In genomic region chr9:105500108-105500766, GRCh38 we compare ENCODE assay signal across 10 cellular contexts. TPM values are rescaled to one million over a fixed set of nuclear protein-coding genes. Genes with fewer than 3 reads are reported as not detected.
A peak's percentile ranks its signal among the peaks of the same experiment; 100 is the strongest.
DNase-seq lines count a peak whose midpoint lies in the region; ATAC-seq, FAIRE-seq and TF ChIP-seq lines count a peak whose summit lies in the region.
"Had no signal": no experiment of that assay in that cellular context is flagged by ENCODE, and none has a peak within 500 bp of the region (broad histone marks: within the 10 kb centered on the region; RNA-seq: fewer than 3 reads in every experiment).

No MANE protein-coding gene starts in this region.

- no peak for TF ChIP-seq EP300 in upper lobe of left lung (IDR thresholded peaks at IDR 0.05)

- POLR2A ChIA-PET in GM10248 (lab: Yijun Ruan, JAX), result no interaction called here

- CTCF ChIA-PET in GM10248 (lab: Yijun Ruan, JAX), result interaction anchor here (0.7 to 1.6 kb wide), 8 partner anchors 11 to 57 kb away, joined by 3 to 8 read pairs (median 4); partner anchors contain the start of gene FSD1L

- TF ChIP-seq CTCF in GM10248 (IDR thresholded peaks at IDR 0.05; ENCODE audit: control extremely low read depth, extremely low read depth, low read depth, missing control alignments) (no peak), GM20000 (IDR thresholded peaks at IDR 0.05; ENCODE audit: extremely low read depth, missing control alignments) (no peak), upper lobe of left lung (IDR thresholded peaks at IDR 0.05) (no peak)

- H3K9me2 ChIP-seq in Karpas-422 (replicated peaks; ENCODE audit: insufficient read depth, low read length), result no peaks in the 10 kb centered on the region

- H3K36me3 ChIP-seq in mesendoderm (ENCODE audit: control insufficient read depth, insufficient read depth, low read length) (no peaks in the 10 kb centered on the region), upper lobe of left lung (no peaks in the 10 kb centered on the region), Karpas-422 (ENCODE audit: insufficient read depth, low read length) (no peaks in the 10 kb centered on the region)

- H2BK120ac ChIP-seq in mesendoderm (ENCODE audit: low read depth, low read length), result no peak overlapping the region

- no peak overlapping the region for H3K4ac ChIP-seq in mesendoderm (ENCODE audit: low read depth, low read length)

- no peak overlapping the region for H3K18ac ChIP-seq in mesendoderm (ENCODE audit: low read length)

- no peak overlapping the region for H4K5ac ChIP-seq in mesendoderm (ENCODE audit: low read length)

- no peak overlapping the region for H3K4me2 ChIP-seq in mesendoderm (ENCODE audit: low read length)
- H3K4me2 ChIP-seq in Karpas-422 (ENCODE audit: low read depth, low read length, poor library complexity, severe bottlenecking), result no peak overlapping the region

- H3K4me3 ChIP-seq in mesendoderm (ENCODE audit: low read length) (no peak overlapping the region), upper lobe of left lung (no peak overlapping the region), Karpas-422 (ENCODE audit: low read length) (no peak overlapping the region)

- H3K9me3 ChIP-seq in upper lobe of left lung, result no peaks in the 10 kb centered on the region
- no peaks in the 10 kb centered on the region for H3K9me3 ChIP-seq in Karpas-422 (ENCODE audit: low read length)

- peaks cover 3% of the 10 kb centered on the region for H3K79me1 ChIP-seq in mesendoderm (ENCODE audit: low read length)

- H3K79me2 ChIP-seq in mesendoderm (ENCODE audit: control insufficient read depth, insufficient read depth, low read length) (no peaks in the 10 kb centered on the region), Karpas-422 (ENCODE audit: low read length) (no peaks in the 10 kb centered on the region)

- no peak overlapping the region for H2BK15ac ChIP-seq in mesendoderm (replicated peaks; ENCODE audit: low read depth)

- DNase-seq in GM10248 (ENCODE audit: extremely low spot score) (peak; percentile 62), GM20000 (ENCODE audit: low spot score) (peak; percentile 58), astrocyte of the hippocampus (ENCODE audit: low read depth, low spot score) (peak; percentile 8), mesendoderm (no peak), upper lobe of left lung (no peak), urothelium cell line (ENCODE audit: low spot score) (no peak), Karpas-422 (no peak)

- WGBS in mesendoderm (ENCODE audit: extremely low coverage, insufficient coverage, low lambda C conversion rate), result no CpG with 5 or more reads among the region's 2 CpGs
- WGBS in upper lobe of left lung, 2 donors, result 49 to 63% methylated on average over 2 of the region's 2 CpGs

- no peak for TF ChIP-seq POLR2A in upper lobe of left lung (IDR thresholded peaks at IDR 0.05)

- H3K4me1 ChIP-seq in mesendoderm (ENCODE audit: control insufficient read depth, low read depth, low read length) (no peaks in the 10 kb centered on the region), upper lobe of left lung (no peaks in the 10 kb centered on the region), Karpas-422 (ENCODE audit: low read length) (peaks cover 5% of the 10 kb centered on the region)

- no peak overlapping the region for H4K8ac ChIP-seq in mesendoderm (ENCODE audit: low read depth, low read length)

- no peak overlapping the region for H3K56ac ChIP-seq in mesendoderm (ENCODE audit: low read length)

- H3K27me3 ChIP-seq in mesendoderm (ENCODE audit: insufficient read depth, low read length, poor library complexity) (no peaks in the 10 kb centered on the region), upper lobe of left lung (no peaks in the 10 kb centered on the region), Karpas-422 (ENCODE audit: low read length) (no peaks in the 10 kb centered on the region)

- ATAC-seq in HG03135 (IDR thresholded peaks at IDR 0.05; ENCODE audit: unreplicated experiment) (peak; percentile 83), upper lobe of left lung (ENCODE audit: low FRiP score in 2 of 2) (no peak)

- H3K27ac ChIP-seq in mesendoderm (ENCODE audit: low read depth, low read length) (no peak overlapping the region), upper lobe of left lung (no peak overlapping the region), Karpas-422 (ENCODE audit: low read length) (no peak overlapping the region)
- H3K27ac ChIP-seq: C4-2B had no signal

- H2AFZ ChIP-seq in Karpas-422 (ENCODE audit: low read length), result no peak overlapping the region

- H3K23ac ChIP-seq in mesendoderm (ENCODE audit: low read length), result no peak overlapping the region

- no peak overlapping the region for H2BK5ac ChIP-seq in mesendoderm (ENCODE audit: low read length)

- no peak overlapping the region for H2AK5ac ChIP-seq in mesendoderm (ENCODE audit: low read length)

- FAIRE-seq in urothelium cell line (lab: Jason Lieb, UNC), result no peak
- FAIRE-seq: keratinocyte had no signal

- H3K9ac ChIP-seq in mesendoderm (ENCODE audit: low read length), result no peak overlapping the region
- no peak overlapping the region for H3K9ac ChIP-seq in Karpas-422 (ENCODE audit: low read length)

- no peaks in the 10 kb centered on the region for H4K20me1 ChIP-seq in Karpas-422 (ENCODE audit: insufficient read depth, low read depth, low read length)

RNA-seq across cellular contexts. Expression of gene FSD1L, which starts 52.4 kb away (rescaled TPM):
- polyA plus RNA-seq in mesendoderm (2013, experiment 1 of 2), result 1.3 TPM
- polyA plus RNA-seq in mesendoderm (2013, experiment 2 of 2), result 1.2 TPM
- 10 to 100 TPM in 1 of 6 donors, 1 to 10 TPM in 5; 4.1 to 14.7 (median 5.8) TPM for total RNA-seq in upper lobe of left lung
- total RNA-seq in Karpas-422 (2014; rRNA removed; shearing (Covaris generic); ENCODE audit: low replicate concordance), result 1.1 and 1.6 TPM in 2 replicates

RNA-seq across cellular contexts. Expression of gene FKTN, which starts 57.7 kb away (rescaled TPM):
- 8.0 TPM for polyA plus RNA-seq in mesendoderm (2013, experiment 1 of 2)
- 7.1 TPM for polyA plus RNA-seq in mesendoderm (2013, experiment 2 of 2)
- total RNA-seq in upper lobe of left lung, result 10 to 100 TPM in 2 of 6 donors, 1 to 10 TPM in 4; 3.8 to 11.5 (median 8.3) TPM
- 9.3 and 22.0 TPM in 2 replicates for total RNA-seq in Karpas-422 (2014; rRNA removed; shearing (Covaris generic); ENCODE audit: low replicate concordance)

Comparison
In these comparisons a context has a peak if more than half of its experiments do, and no peak if none do; other contexts are left out.
1. DNase-seq: peak in GM10248 (single experiment), GM20000 (single experiment) and astrocyte of the hippocampus (single experiment); none in mesendoderm (single experiment), upper lobe of left lung (0 of 2), urothelium cell line (single experiment) and Karpas-422 (single experiment).